ENCODE assay signal across 8 cellular contexts in the genomic region with DNA sequence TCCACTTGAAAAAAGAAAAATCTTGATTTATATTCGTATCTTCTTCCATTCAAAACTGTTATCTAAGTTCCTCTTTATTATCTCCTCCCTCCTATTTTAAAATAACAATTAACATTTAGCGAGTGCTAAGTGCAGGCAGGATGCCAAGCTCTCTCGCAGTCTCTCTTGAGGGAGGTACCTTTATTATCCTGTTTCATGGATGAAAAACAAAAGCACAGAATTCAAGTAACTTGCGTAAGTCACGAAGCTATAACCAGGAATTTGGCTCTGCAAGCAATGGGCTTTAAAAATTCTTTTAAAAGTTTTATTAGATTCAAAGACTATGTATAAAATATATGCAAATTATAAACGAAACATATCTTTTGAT.
DNase-seq lines count a peak whose midpoint lies in the region; ATAC-seq and TF ChIP-seq lines count a peak whose summit lies in the region.

No MANE protein-coding gene starts in this region.

- peak overlapping the region; percentile 57 for H3K9ac ChIP-seq in DND-41 (ENCODE audit: low read depth, low read length)

- intact Hi-C loops in spleen (cut with DNase I; ENCODE audit: low total_unique reads) = no loop called here

- ATAC-seq in DND-41 (ENCODE audit: insufficient read depth, low read depth) (no peak), HG02642 (IDR thresholded peaks at IDR 0.05; ENCODE audit: poor library complexity, unreplicated experiment) (no peak), GM19023 (IDR thresholded peaks at IDR 0.05; ENCODE audit: unreplicated experiment) (no peak)

- H2AFZ ChIP-seq in DND-41 (ENCODE audit: low read depth, low read length) = peak overlapping the region; percentile 82

- H3K79me2 ChIP-seq in DND-41 (ENCODE audit: insufficient read depth, low read length) = no peaks in the 10 kb centered on the region

- H3K36me3 ChIP-seq in DND-41 (ENCODE audit: insufficient read depth, low read length) (no peaks in the 10 kb centered on the region), iPS DF 6.9 (ENCODE audit: control insufficient read depth, insufficient read depth, low read length) (no peaks in the 10 kb centered on the region), spleen (no peaks in the 10 kb centered on the region)

- no peak overlapping the region for H3K27ac ChIP-seq in DND-41 (ENCODE audit: low read length)
- H3K27ac ChIP-seq in iPS DF 6.9 (ENCODE audit: low read length) = no peak overlapping the region
- peak overlapping the region in 7 of 8 donors; percentile 87 to 93 (median 92) for H3K27ac ChIP-seq in spleen

- peaks cover 26% of the 10 kb centered on the region for H3K27me3 ChIP-seq in DND-41 (ENCODE audit: insufficient read depth, low read length, poor library complexity)
- H3K27me3 ChIP-seq in iPS DF 6.9 (ENCODE audit: control insufficient read depth, insufficient read depth, low read length) = no peaks in the 10 kb centered on the region
- peaks cover 0 to 39% (median 0%) of the 10 kb centered on the region in 7 donors for H3K27me3 ChIP-seq in spleen (replicated peaks in 1 of 7)

- H3K9me3 ChIP-seq in DND-41 (ENCODE audit: insufficient read depth, low read length, severe bottlenecking) = no peaks in the 10 kb centered on the region
- H3K9me3 ChIP-seq in iPS DF 6.9 (ENCODE audit: control insufficient read depth, insufficient read depth, low read length) = no peaks in the 10 kb centered on the region
- H3K9me3 ChIP-seq in spleen = no peaks in the 10 kb centered on the region

- peaks cover 12% of the 10 kb centered on the region for H3K4me1 Mint-ChIP-seq in activated naive CD8-positive, alpha-beta T cell treated with anti-CD3 and anti-CD28 coated beads for 36 hours

- 100% methylated on average over 1 of the region's 6 CpGs for WGBS in iPS DF 6.9 (ENCODE audit: insufficient coverage, insufficient read length)
- WGBS in spleen, 5 donors = 0 to 2% (median 1%) methylated on average over 6 of the region's 6 CpGs

- no peaks in the 10 kb centered on the region for H3K9me3 Mint-ChIP-seq in activated naive CD8-positive, alpha-beta T cell treated with anti-CD3 and anti-CD28 coated beads for 36 hours

- H3K27me3 Mint-ChIP-seq in activated naive CD8-positive, alpha-beta T cell treated with anti-CD3 and anti-CD28 coated beads for 36 hours = peaks cover 35% of the 10 kb centered on the region

- no peaks in the 10 kb centered on the region for H3K36me3 Mint-ChIP-seq in activated naive CD8-positive, alpha-beta T cell treated with anti-CD3 and anti-CD28 coated beads for 36 hours

- no peak for TF ChIP-seq CTCF in DND-41 (IDR thresholded peaks at IDR 0.05; ENCODE audit: borderline replicate concordance, extremely low read depth, low read length, poor library complexity, severe bottlenecking)
- TF ChIP-seq CTCF in spleen (IDR thresholded peaks at IDR 0.05 in 8 of 11, conservative IDR thresholded peaks at IDR 0.05 in 3 of 11) = no peak
- TF ChIP-seq CTCF in GM20000 (IDR thresholded peaks at IDR 0.05; ENCODE audit: extremely low read depth, missing control alignments) = no peak

- H3K4me1 ChIP-seq in DND-41 (ENCODE audit: insufficient read depth, low read length) = peaks cover 19% of the 10 kb centered on the region; the same call in 1 of the 2 replicates
- no peaks in the 10 kb centered on the region; the same call in 1 of the 2 replicates for H3K4me1 ChIP-seq in iPS DF 6.9 (ENCODE audit: control insufficient read depth, insufficient read depth, low read length)
- peaks cover 0 to 32% (median 19%) of the 10 kb centered on the region in 6 donors for H3K4me1 ChIP-seq in spleen

- no peak for TF ChIP-seq POLR2A in spleen (IDR thresholded peaks at IDR 0.05)

- H3K4me3 Mint-ChIP-seq in activated naive CD8-positive, alpha-beta T cell treated with anti-CD3 and anti-CD28 coated beads for 36 hours = peak overlapping the region; percentile 66

- DNase-seq in DND-41 (peak; percentile 4), NCI-H1417 (lab: John Stamatoyannopoulos, UW) (peak in 2 of 3 experiments; percentile 66 to 90), iPS DF 6.9 (ENCODE audit: low read depth, low spot score) (no peak), spleen (no peak), GM20000 (ENCODE audit: low spot score) (no peak)
- no peak for DNase-seq in activated naive CD8-positive, alpha-beta T cell treated with anti-CD3 and anti-CD28 coated beads for 36 hours

- H3K27ac Mint-ChIP-seq in activated naive CD8-positive, alpha-beta T cell treated with anti-CD3 and anti-CD28 coated beads for 36 hours = no peak overlapping the region

- H3K4me2 ChIP-seq in DND-41 (ENCODE audit: insufficient read depth, low read length) = peak overlapping the region; percentile 66

- H3K4me3 ChIP-seq in DND-41 (ENCODE audit: low read depth in 1 of 2, low read length in 2 of 2) (peak overlapping the region; percentile 35 to 62; a peak in 3 of 4 replicates), iPS DF 6.9 (ENCODE audit: low read length) (peak overlapping the region; percentile 56; the same call in 1 of the 2 replicates), spleen (peak overlapping the region; percentile 41 to 77 (median 64))

- H4K20me1 ChIP-seq in DND-41 (ENCODE audit: insufficient read depth, low read length) = no peaks in the 10 kb centered on the region

Comparison
In these comparisons a context has a peak if more than half of its experiments do, and no peak if none do; other contexts are left out.
1. DNase-seq: peak in DND-41 (single experiment) and NCI-H1417 (2 of 3); none in activated naive CD8-positive, alpha-beta T cell treated with anti-CD3 and anti-CD28 coated beads for 36 hours (single experiment), iPS DF 6.9 (single experiment), spleen (single experiment) and GM20000 (single experiment).
2. H3K27ac ChIP-seq: peak in spleen (7 of 8); none in DND-41 (single experiment) and iPS DF 6.9 (single experiment).
3. Peak in every context shown above with its lines, with median percentiles within 50 percentile points of each other: H3K4me3 ChIP-seq.